Comparison of ENCODE assay signal across 8 cellular contexts in the genomic region with DNA sequence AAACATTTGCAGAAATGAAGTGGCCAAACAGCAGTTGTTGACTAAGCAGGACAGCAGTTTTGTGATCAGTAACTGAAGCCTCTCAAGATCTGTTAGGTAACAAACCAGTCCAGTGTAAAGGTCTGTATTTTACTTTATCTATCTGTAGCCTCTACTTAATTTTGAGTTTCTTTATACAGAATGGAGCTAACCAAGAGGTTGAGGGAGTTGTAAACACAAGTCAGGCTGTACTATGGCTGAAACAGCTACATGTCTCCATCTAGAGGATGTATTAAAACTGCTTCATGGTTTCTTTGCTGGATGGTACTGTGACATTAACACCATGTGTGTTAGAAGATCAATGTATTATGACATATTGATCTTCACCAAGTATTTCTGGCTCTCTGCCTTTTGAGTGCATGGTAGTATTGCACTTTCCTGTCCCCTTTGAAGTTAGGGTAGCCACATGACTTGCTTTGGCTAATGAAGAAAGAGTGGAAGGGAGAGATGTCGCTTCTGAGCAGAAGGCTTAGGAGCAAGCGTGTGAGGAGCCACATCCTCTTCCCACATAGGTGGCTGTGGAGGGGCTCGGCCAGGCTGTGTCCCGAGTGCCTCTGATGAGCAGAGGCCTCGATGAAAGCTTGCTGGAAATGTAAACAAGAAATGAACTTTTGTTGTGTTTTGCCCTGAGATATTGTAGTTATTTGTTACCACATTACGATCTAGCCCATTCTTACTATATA.
DNase-seq lines count a peak whose midpoint lies in the region; ATAC-seq and TF ChIP-seq lines count a peak whose summit lies in the region.

No MANE protein-coding gene starts in this region.

- H2AK5ac ChIP-seq in mesenchymal stem cell (ENCODE audit: low read length, severe bottlenecking) = no peak overlapping the region

- H4K91ac ChIP-seq in mesenchymal stem cell (ENCODE audit: low read length) = no peak overlapping the region

- H3K27me3 ChIP-seq in CD4-positive, alpha-beta T cell (ENCODE audit: control insufficient read depth, insufficient read depth, low read length) = no peaks in the 10 kb centered on the region
- H3K27me3 ChIP-seq in mesenchymal stem cell (ENCODE audit: control insufficient read depth in 1 of 2, insufficient read depth in 1 of 2, low read length in 2 of 2) = no peaks in the 10 kb centered on the region

- no peak overlapping the region for H3K4me3 ChIP-seq in mesenchymal stem cell (ENCODE audit: insufficient read depth in 1 of 2, low read depth in 1 of 2, low read length in 2 of 2)

- H3K36me3 ChIP-seq in mesenchymal stem cell (ENCODE audit: control insufficient read depth in 1 of 2, insufficient read depth in 2 of 2, low read depth in 1 of 2, low read length in 2 of 2) = peaks cover 0 to 5% of the 10 kb centered on the region in 2 experiments

- H3K18ac ChIP-seq in mesenchymal stem cell (ENCODE audit: low read depth in 1 of 2, low read length in 2 of 2) = no peak overlapping the region

- H2AFZ ChIP-seq in mesenchymal stem cell (ENCODE audit: low read depth, low read length) = peak overlapping the region; percentile 36

- H3K23ac ChIP-seq in mesenchymal stem cell (ENCODE audit: low read length in 2 of 2) = no peak overlapping the region

- no peaks in the 10 kb centered on the region for H3K79me1 ChIP-seq in mesenchymal stem cell (replicated peaks; ENCODE audit: low read length, poor library complexity, severe bottlenecking)

- H3K4me1 Mint-ChIP-seq in CD4-positive, alpha-beta T cell (ENCODE audit: low read depth) = peaks cover 23% of the 10 kb centered on the region

- H2BK5ac ChIP-seq in mesenchymal stem cell (ENCODE audit: low read depth, low read length, poor library complexity, severe bottlenecking) = no peak overlapping the region

- no peaks in the 10 kb centered on the region for H3K36me3 Mint-ChIP-seq in CD4-positive, alpha-beta T cell (ENCODE audit: low read depth)

- no peak overlapping the region for H3K4me2 ChIP-seq in mesenchymal stem cell (ENCODE audit: low read length, poor library complexity, severe bottlenecking)

- intact Hi-C loops in CD4-positive, alpha-beta T cell (cut with DNase I, micrococcal nuclease) = loop anchor here (1.0 to 2.0 kb wide), 2 partner anchors 211 to 212 kb away; no protein-coding TSS in a partner anchor

- H3K4ac ChIP-seq in mesenchymal stem cell (ENCODE audit: low read depth in 1 of 2, low read length in 2 of 2) = no peak overlapping the region

- POLR2A ChIA-PET in CD4-positive, alpha-beta T cell (lab: Charles Lee) = interaction anchor here (1.0 to 2.1 kb wide), 2 partner anchors 200 to 264 kb away, joined by 3 to 7 read pairs; a partner anchor contains a TSS

- no peaks in the 10 kb centered on the region for H3K9me3 Mint-ChIP-seq in CD4-positive, alpha-beta T cell

- H3K14ac ChIP-seq in mesenchymal stem cell (ENCODE audit: low read length in 2 of 2) = no peak overlapping the region

- no peak overlapping the region for H2BK15ac ChIP-seq in mesenchymal stem cell (ENCODE audit: low read depth, poor library complexity, severe bottlenecking)

- peak; percentile 48 for TF ChIP-seq CTCF in CD4-positive, alpha-beta T cell (IDR thresholded peaks at IDR 0.05)

- peaks cover 6% of the 10 kb centered on the region for H3K4me1 ChIP-seq in mesenchymal stem cell (ENCODE audit: control insufficient read depth, insufficient read depth, low read depth, low read length)

- CTCF ChIA-PET in CD4-positive, alpha-beta T cell (lab: Charles Lee) = no interaction called here

- no peaks in the 10 kb centered on the region for H3K9me3 ChIP-seq in CD4-positive, alpha-beta T cell (ENCODE audit: control insufficient read depth, low read length)
- H3K9me3 ChIP-seq in mesenchymal stem cell (ENCODE audit: control insufficient read depth, low read length) = no peaks in the 10 kb centered on the region

- no peak overlapping the region for H3K27ac ChIP-seq in CD4-positive, alpha-beta T cell (ENCODE audit: low read depth, low read length)
- no peak overlapping the region for H3K27ac ChIP-seq in mesenchymal stem cell (ENCODE audit: low read length, poor library complexity, severe bottlenecking)

- peaks cover 4% of the 10 kb centered on the region for H3K27me3 Mint-ChIP-seq in CD4-positive, alpha-beta T cell

- no peak overlapping the region for H4K8ac ChIP-seq in mesenchymal stem cell (ENCODE audit: low read length)

- no peak overlapping the region for H2BK12ac ChIP-seq in mesenchymal stem cell (ENCODE audit: low read length in 2 of 2)

- H3K4me3 Mint-ChIP-seq in CD4-positive, alpha-beta T cell = no peak overlapping the region

- no peak overlapping the region for H3K9ac ChIP-seq in mesenchymal stem cell (ENCODE audit: low read length)

- no peak for DNase-seq in CD4-positive, alpha-beta T cell
- DNase-seq in NCI-H748 (lab: John Stamatoyannopoulos, UW; ENCODE audit: unreplicated experiment) = peak; percentile 46
- DNase-seq in cerebellar cortex (ENCODE audit: low spot score) = peak; percentile 54
- DNase-seq in mesenchymal stem cell = peak; percentile 78
- DNase-seq in ecto neural progenitor cell (ENCODE audit: low spot score) = no peak
- DNase-seq in cerebellar nuclear complex (lab: John Stamatoyannopoulos, UW) = no peak

- ATAC-seq in CD4-positive, alpha-beta T cell (ENCODE audit: poor library complexity) = no peak
- ATAC-seq in GM18907 (IDR thresholded peaks at IDR 0.05; ENCODE audit: unreplicated experiment) (peak; percentile 90), HG03103 (IDR thresholded peaks at IDR 0.05; ENCODE audit: low read depth, unreplicated experiment) (peak; percentile 91)

- no peak overlapping the region for H3K27ac Mint-ChIP-seq in CD4-positive, alpha-beta T cell

- H2BK120ac ChIP-seq in mesenchymal stem cell (ENCODE audit: low read depth, low read length) = no peak overlapping the region

- 51% methylated on average over 5 of the region's 6 CpGs for WGBS in mesenchymal stem cell

Comparison
In these comparisons a context has a peak if more than half of its experiments do, and no peak if none do; other contexts are left out.
1. DNase-seq: peak in NCI-H748 (single experiment), cerebellar cortex (single experiment) and mesenchymal stem cell (single experiment); none in CD4-positive, alpha-beta T cell (0 of 10), ecto neural progenitor cell (single experiment) and cerebellar nuclear complex (0 of 2).